Comparison of ENCODE assay signal across 20 cellular contexts in the genomic region with DNA sequence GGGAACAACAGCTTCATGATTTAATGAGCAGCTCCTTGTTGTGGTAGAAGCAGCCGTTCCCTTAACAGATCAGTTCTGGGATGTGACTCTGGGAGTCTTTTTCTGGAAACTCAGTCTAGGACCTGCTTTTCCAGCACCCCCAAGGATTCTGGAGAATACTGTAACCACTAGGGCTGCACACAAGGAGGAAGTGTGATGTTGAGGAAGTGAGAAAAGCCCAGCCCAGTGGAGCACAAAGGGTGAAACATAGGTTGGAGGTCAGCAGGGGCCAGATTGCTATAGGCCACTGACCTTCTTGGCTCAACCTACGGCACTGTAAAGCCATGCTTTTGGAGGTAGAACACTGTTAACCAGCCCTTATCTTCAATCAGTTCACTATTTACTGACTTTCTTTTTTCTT. TPM values are rescaled to one million over a fixed set of nuclear protein-coding genes. Genes with fewer than 3 reads are reported as not detected.
A peak's percentile ranks its signal among the peaks of the same experiment; 100 is the strongest.
DNase-seq lines count a peak whose midpoint lies in the region; ATAC-seq and TF ChIP-seq lines count a peak whose summit lies in the region.
"Had no signal": no experiment of that assay in that cellular context is flagged by ENCODE, and none has a peak within 500 bp of the region (broad histone marks: within the 10 kb centered on the region; RNA-seq: fewer than 3 reads in every experiment).

No MANE protein-coding gene starts in this region.

- no peak overlapping the region for H3K56ac ChIP-seq in H9 (ENCODE audit: insufficient read length, low read depth, low read length)

- no peak overlapping the region for H2BK5ac ChIP-seq in H9 (ENCODE audit: insufficient read length, low read length)

- CTCF ChIA-PET in CD4-positive, alpha-beta memory T cell (lab: Charles Lee; ENCODE audit: partially characterized antibody) = interaction anchor here (1.3 kb wide), 1 partner anchor 92 kb away, joined by 3 read pairs; no protein-coding TSS in a partner anchor
- CTCF ChIA-PET in activated B cell treated with CpG ODN at 0.5 μM for 24 hours (lab: Charles Lee) = no interaction called here

- TF ChIP-seq EP300 in gastroesophageal sphincter (IDR thresholded peaks at IDR 0.05) = no peak

- TF ChIP-seq POLR2A in gastroesophageal sphincter (IDR thresholded peaks at IDR 0.05) = no peak

- H3K9me3 ChIP-seq in CD4-positive, alpha-beta memory T cell (ENCODE audit: control insufficient read depth in 1 of 2, low read length in 2 of 2) = no peaks in the 10 kb centered on the region
- no peaks in the 10 kb centered on the region for H3K9me3 ChIP-seq in H9 (ENCODE audit: control insufficient read depth, low read depth, low read length)
- H3K9me3 ChIP-seq in gastroesophageal sphincter = no peaks in the 10 kb centered on the region
- H3K9me3 ChIP-seq: pancreas, vagina had no signal

- intact Hi-C loops in CD4-positive, alpha-beta memory T cell (cut with micrococcal nuclease) = no loop called here
- intact Hi-C loops in activated B cell treated with CpG ODN at 0.5 μM for 24 hours (cut with micrococcal nuclease) = loop anchor here (2.0 kb wide), 1 partner anchor 19 kb away; no protein-coding TSS in a partner anchor

- no peaks in the 10 kb centered on the region for H3K79me2 ChIP-seq in H9 (ENCODE audit: insufficient read depth, low read length)

- H3K23ac ChIP-seq in H9 (ENCODE audit: insufficient read length, low read depth, low read length) = no peak overlapping the region

- no peak overlapping the region for H3K4ac ChIP-seq in H9 (ENCODE audit: low read depth, low read length)

- H3K4me3 ChIP-seq in CD4-positive, alpha-beta memory T cell (ENCODE audit: low read length in 2 of 2) = no peak overlapping the region
- no peak overlapping the region for H3K4me3 ChIP-seq in gastroesophageal sphincter
- H3K4me3 ChIP-seq: pancreas, vagina had no signal

- H2BK15ac ChIP-seq in H9 (ENCODE audit: low read depth, low read length) = no peak overlapping the region

- no peak overlapping the region for H3K4me2 ChIP-seq in H9 (ENCODE audit: insufficient read depth, insufficient read length, low read length)

- H2BK20ac ChIP-seq in H9 (ENCODE audit: low read depth, low read length, poor library complexity, severe bottlenecking) = no peak overlapping the region

- no peak overlapping the region for H4K8ac ChIP-seq in H9 (replicated peaks; ENCODE audit: insufficient read length, low read depth, low read length)

- H3K9ac ChIP-seq in H9 (ENCODE audit: extremely low read depth, insufficient read length, low read length) = no peak overlapping the region

- H3K4me3 Mint-ChIP-seq in CD4-positive, alpha-beta memory T cell = peak overlapping the region in 5 of 8 donors; percentile 24 to 72 (median 36)
- peak overlapping the region; percentile 56 for H3K4me3 Mint-ChIP-seq in activated B cell treated with CpG ODN at 0.5 μM for 24 hours
- H3K4me3 Mint-ChIP-seq in memory B cell = peak overlapping the region; percentile 31
- H3K4me3 Mint-ChIP-seq in H9 = no peak overlapping the region
- H3K4me3 Mint-ChIP-seq: stimulated activated naive CD8-positive, alpha-beta T cell treated with anti-CD3 and anti-CD28 coated beads, Interleukin-15, amount 100 ng/mL, for 72 hours; T-helper 2 cell treated with Interferon-gamma antibody and Interleukin-4, amounts not matched to agents 5 μg/mL and 100 μg/mL, for 36 hours had no signal

- ATAC-seq in HG03354 (IDR thresholded peaks at IDR 0.05; ENCODE audit: poor library complexity, severe bottlenecking, unreplicated experiment) (peak; percentile 42), activated B cell treated with CpG ODN at 0.5 μM for 24 hours (ENCODE audit: low read depth) (peak; percentile 92), memory B cell (ENCODE audit: low read depth) (peak; percentile 89), gastroesophageal sphincter (no peak)
- ATAC-seq: stimulated activated naive CD8-positive, alpha-beta T cell treated with anti-CD3 and anti-CD28 coated beads, Interleukin-15, amount 100 ng/mL, for 72 hours had no signal

- H3K27me3 Mint-ChIP-seq in CD4-positive, alpha-beta memory T cell = peaks cover 2% of the 10 kb centered on the region in 2 donors
- H3K27me3 Mint-ChIP-seq in activated B cell treated with CpG ODN at 0.5 μM for 24 hours (no peaks in the 10 kb centered on the region), memory B cell (no peaks in the 10 kb centered on the region), H9 (ENCODE audit: low read depth) (peaks cover 4% of the 10 kb centered on the region)

- H2AFZ ChIP-seq in H9 (ENCODE audit: low read length) = no peak overlapping the region

- no peaks in the 10 kb centered on the region for H3K27me3 ChIP-seq in CD4-positive, alpha-beta memory T cell (ENCODE audit: insufficient read depth, low read length)
- H3K27me3 ChIP-seq in H9 (ENCODE audit: insufficient read depth, low read length) (no peaks in the 10 kb centered on the region), gastroesophageal sphincter (no peaks in the 10 kb centered on the region)
- H3K27me3 ChIP-seq: pancreas, vagina had no signal

- no peak for DNase-seq in CD4-positive, alpha-beta memory T cell
- DNase-seq in activated B cell treated with CpG ODN at 0.5 μM for 24 hours (no peak), memory B cell (ENCODE audit: low spot score in 2 of 2) (no peak), HuH-7 (ENCODE audit: low spot score) (no peak), H9 (no peak)
- DNase-seq in activated CD8-positive, alpha-beta memory T cell treated with anti-CD3 and anti-CD28 coated beads, Interleukin-2, amount 50 U/mL, for 4 hours = no peak
- DNase-seq: activated CD4-positive, alpha-beta T cell treated with anti-CD3 and anti-CD28 coated beads for 48 hours; activated T-cell treated with anti-CD3 and anti-CD28 coated beads, Interleukin-2, amount 50 U/mL, for 1 hour; DMS53; effector CD4-positive, alpha-beta T cell; NCI-H187 treated with DMSO at 0.1 percent for 48 hours; NCI-H524; pancreas; stimulated activated naive CD8-positive, alpha-beta T cell treated with anti-CD3 and anti-CD28 coated beads, Interleukin-15, amount 100 ng/mL, for 72 hours had no signal

- H3K9me3 Mint-ChIP-seq in CD4-positive, alpha-beta memory T cell = no peaks in the 10 kb centered on the region
- H3K9me3 Mint-ChIP-seq in activated B cell treated with CpG ODN at 0.5 μM for 24 hours (no peaks in the 10 kb centered on the region), memory B cell (no peaks in the 10 kb centered on the region), H9 (peaks cover 8 to 20% of the 10 kb centered on the region in 2 experiments; a peak in 4 of 5 replicates)
- H3K9me3 Mint-ChIP-seq: stimulated activated naive CD8-positive, alpha-beta T cell treated with anti-CD3 and anti-CD28 coated beads, Interleukin-15, amount 100 ng/mL, for 72 hours; T-helper 2 cell treated with Interferon-gamma antibody and Interleukin-4, amounts not matched to agents 5 μg/mL and 100 μg/mL, for 36 hours had no signal

- H2BK12ac ChIP-seq in H9 (ENCODE audit: insufficient read length, low read depth, low read length) = no peak overlapping the region

- H3K36me3 Mint-ChIP-seq in CD4-positive, alpha-beta memory T cell = no peaks in the 10 kb centered on the region
- H3K36me3 Mint-ChIP-seq in activated B cell treated with CpG ODN at 0.5 μM for 24 hours (ENCODE audit: low read depth) (no peaks in the 10 kb centered on the region), memory B cell (no peaks in the 10 kb centered on the region), H9 (ENCODE audit: insufficient read depth in 1 of 3, low read depth in 3 of 3) (no peaks in the 10 kb centered on the region; a peak in 1 of 7 replicates)

- H3K79me1 ChIP-seq in H9 (ENCODE audit: insufficient read depth, low read depth, low read length, poor library complexity, severe bottlenecking) = no peaks in the 10 kb centered on the region

- no peak overlapping the region for H3K18ac ChIP-seq in H9 (ENCODE audit: insufficient read length, low read depth, low read length)

- H3K36me3 ChIP-seq in CD4-positive, alpha-beta memory T cell (ENCODE audit: insufficient read depth, low read length) = no peaks in the 10 kb centered on the region
- H3K36me3 ChIP-seq in gastroesophageal sphincter = no peaks in the 10 kb centered on the region
- H3K36me3 ChIP-seq: pancreas, vagina had no signal

- H3K4me1 ChIP-seq in CD4-positive, alpha-beta memory T cell (ENCODE audit: insufficient read depth, low read length) = peaks cover 30% of the 10 kb centered on the region
- no peaks in the 10 kb centered on the region for H3K4me1 ChIP-seq in H9 (ENCODE audit: insufficient read depth, low read length)
- H3K4me1 ChIP-seq in gastroesophageal sphincter = peaks cover 0 to 6% (median 0%) of the 10 kb centered on the region in 3 donors
- H3K4me1 ChIP-seq: pancreas, vagina had no signal

- H4K20me1 ChIP-seq in H9 (ENCODE audit: control insufficient read depth, insufficient read depth, insufficient read length) = no peaks in the 10 kb centered on the region

- POLR2A ChIA-PET in CD4-positive, alpha-beta memory T cell (lab: Charles Lee; ENCODE audit: partially characterized antibody) = no interaction called here
- POLR2A ChIA-PET in activated B cell treated with CpG ODN at 0.5 μM for 24 hours (lab: Charles Lee) = no interaction called here

- no peak overlapping the region for H3K27ac ChIP-seq in CD4-positive, alpha-beta memory T cell (ENCODE audit: low read depth, low read length)
- H3K27ac ChIP-seq in H9 (ENCODE audit: insufficient read length, low read depth, low read length) = no peak overlapping the region
- H3K27ac ChIP-seq in gastroesophageal sphincter = no peak overlapping the region
- H3K27ac ChIP-seq: HL-60, pancreas, vagina had no signal

- H4K91ac ChIP-seq in H9 (ENCODE audit: insufficient read length, low read depth, low read length) = no peak overlapping the region

- no peaks in the 10 kb centered on the region for H3K23me2 ChIP-seq in H9 (ENCODE audit: insufficient read length, low read depth, low read length, poor library complexity, severe bottlenecking)

- H3K4me1 Mint-ChIP-seq in CD4-positive, alpha-beta memory T cell = peaks cover 25 to 42% (median 32%) of the 10 kb centered on the region in 4 donors
- H3K4me1 Mint-ChIP-seq in activated B cell treated with CpG ODN at 0.5 μM for 24 hours = peaks cover 44% of the 10 kb centered on the region
- H3K4me1 Mint-ChIP-seq in memory B cell = peaks cover 26% of the 10 kb centered on the region
- no peaks in the 10 kb centered on the region for H3K4me1 Mint-ChIP-seq in H9

- no CpG with 5 or more reads among the region's 2 CpGs for WGBS in H9 (ENCODE audit: extremely low coverage, insufficient read length, low lambda C conversion rate)
- 68 to 100% methylated on average over 1 to 2 of the region's 2 CpGs for WGBS in gastroesophageal sphincter (ENCODE audit: low coverage in 1 of 2), 2 donors

- H2AK5ac ChIP-seq in H9 (ENCODE audit: insufficient read length, low read length) = no peak overlapping the region

- no peak for TF ChIP-seq CTCF in activated B cell treated with CpG ODN at 0.5 μM for 24 hours (IDR thresholded peaks at IDR 0.05)
- TF ChIP-seq CTCF in H9 (conservative IDR thresholded peaks at IDR 0.05) = no peak
- no peak for TF ChIP-seq CTCF in gastroesophageal sphincter (IDR thresholded peaks at IDR 0.05)

- H3K14ac ChIP-seq in H9 (ENCODE audit: insufficient read depth, low read length) = no peak overlapping the region

- peak overlapping the region in 3 of 7 donors; percentile 8 to 70 (median 31) for H3K27ac Mint-ChIP-seq in CD4-positive, alpha-beta memory T cell
- H3K27ac Mint-ChIP-seq in activated B cell treated with CpG ODN at 0.5 μM for 24 hours = no peak overlapping the region
- no peak overlapping the region for H3K27ac Mint-ChIP-seq in memory B cell
- H3K27ac Mint-ChIP-seq in H9 = no peak overlapping the region
- H3K27ac Mint-ChIP-seq: stimulated activated naive CD8-positive, alpha-beta T cell treated with anti-CD3 and anti-CD28 coated beads, Interleukin-15, amount 100 ng/mL, for 72 hours; T-helper 2 cell treated with Interferon-gamma antibody and Interleukin-4, amounts not matched to agents 5 μg/mL and 100 μg/mL, for 36 hours had no signal

- no peak overlapping the region for H2BK120ac ChIP-seq in H9 (ENCODE audit: low read depth, low read length, poor library complexity, severe bottlenecking)

- no peak overlapping the region for H4K5ac ChIP-seq in H9 (ENCODE audit: insufficient read length, low read depth, low read length)

- no peak overlapping the region for H3T11ph ChIP-seq in H9 (ENCODE audit: low read length)

RNA-seq across cellular contexts. Expression of a gene that starts 10.1 kb away (rescaled TPM):
- not detected for total RNA-seq in CD4-positive, alpha-beta memory T cell
- polyA plus RNA-seq in CD4-positive, alpha-beta memory T cell = not detected
- total RNA-seq in activated B cell treated with CpG ODN at 0.5 μM for 24 hours (not detected in 2 replicates), H9 (2021) (not detected in 2 replicates), gastroesophageal sphincter (10 to 100 TPM in 3 of 4 donors, 1 to 10 TPM in 1; 8.8 to 47.1 (median 23.4) TPM)
- total RNA-seq: mononuclear cell had no signal

RNA-seq across cellular contexts. Expression of a gene that starts 59.5 kb away (rescaled TPM):
- not detected for total RNA-seq in CD4-positive, alpha-beta memory T cell
- polyA plus RNA-seq in CD4-positive, alpha-beta memory T cell = under 1 TPM in 1 of 2 donors, not detected in 1; 0.29 TPM
- total RNA-seq in activated B cell treated with CpG ODN at 0.5 μM for 24 hours (0.16 and 0.29 TPM in 2 replicates), H9 (2021) (not detected in 2 replicates), gastroesophageal sphincter (not detected)
- total RNA-seq: mononuclear cell, vagina had no signal
- polyA plus RNA-seq: pancreas had no signal

Comparison
In these comparisons a context has a peak if more than half of its experiments do, and no peak if none do; other contexts are left out.
1. H3K4me3 Mint-ChIP-seq: peak in CD4-positive, alpha-beta memory T cell (5 of 8), activated B cell treated with CpG ODN at 0.5 μM for 24 hours (single experiment) and memory B cell (single experiment); none in H9 (0 of 2).